ENCODE assay signal across 1 cellular context in genomic region chr19:1907563-1908363, GRCh38.
TF ChIP-seq lines count a peak whose summit lies in the region.

No MANE protein-coding gene starts in this region.

TF ChIP-seq in GM23338, 12 proteins besides CTCF, POLR2A, EP300 and RAD21 (continued from another document):
- no peak for TF ChIP-seq ZNF462 (CRISPR knock-in tag; IDR thresholded peaks at IDR 0.05)
- no peak for TF ChIP-seq JUNB (IDR thresholded peaks at IDR 0.05; ENCODE audit: unreplicated experiment)
- no peak for TF ChIP-seq POLR2AphosphoS5 (IDR thresholded peaks at IDR 0.05; ENCODE audit: low read depth)
- no peak for TF ChIP-seq ZNF114 (CRISPR knock-in tag; IDR thresholded peaks at IDR 0.05)
- no peak for TF ChIP-seq EZH2phosphoT487 (IDR thresholded peaks at IDR 0.05; ENCODE audit: unreplicated experiment)
- no peak for TF ChIP-seq STAT1 (IDR thresholded peaks at IDR 0.05; ENCODE audit: unreplicated experiment)
- TF ChIP-seq EZH2 (IDR thresholded peaks at IDR 0.05; ENCODE audit: low read depth, unreplicated experiment), result no peak
